10 cellular contexts compared by ENCODE assay signal in genomic region chr19:11848200-11848593, GRCh38. TPM values are rescaled to one million over a fixed set of nuclear protein-coding genes. Genes with fewer than 3 reads are reported as not detected.
DNase-seq lines count a peak whose midpoint lies in the region; FAIRE-seq and TF ChIP-seq lines count a peak whose summit lies in the region.
"Had no signal": no experiment of that assay in that cellular context is flagged by ENCODE, and none has a peak within 500 bp of the region (broad histone marks: within the 10 kb centered on the region; RNA-seq: fewer than 3 reads in every experiment).

No MANE protein-coding gene starts in this region.

- no peaks in the 10 kb centered on the region for H3F3A ChIP-seq in OCI-LY1 (ENCODE audit: insufficient read depth, low read length)

- WGBS in sigmoid colon, 2 donors: 30 to 37% methylated on average over 11 of the region's 11 CpGs

- peak overlapping the region; percentile 68; the same call in 1 of the 2 replicates for H2AFZ ChIP-seq in OCI-LY1 (ENCODE audit: low read length)

- no peaks in the 10 kb centered on the region; the same call in 1 of the 2 replicates for H3K9me3 ChIP-seq in OCI-LY1 (ENCODE audit: low read length)
- H3K9me3 ChIP-seq in sigmoid colon: no peaks in the 10 kb centered on the region

- peak overlapping the region; percentile 73 for H3K4me2 ChIP-seq in OCI-LY1 (ENCODE audit: low read length)

- H3K27ac ChIP-seq in OCI-LY1 (ENCODE audit: low read depth, low read length, poor library complexity, severe bottlenecking) (peak overlapping the region; percentile 75), sigmoid colon (peak overlapping the region; percentile 52 to 81 (median 68))

- no peaks in the 10 kb centered on the region for H3K9me2 ChIP-seq in OCI-LY1 (ENCODE audit: low read depth, low read length)

- intact Hi-C loops in sigmoid colon (cut with DNase I): no loop called here

- H3K27me3 ChIP-seq in OCI-LY1 (ENCODE audit: insufficient read depth, low read length): no peaks in the 10 kb centered on the region; the same call in 1 of the 2 replicates
- H3K27me3 ChIP-seq in sigmoid colon: no peaks in the 10 kb centered on the region

- H3K36me3 ChIP-seq in OCI-LY1 (ENCODE audit: insufficient read depth, low read length): peaks cover 31% of the 10 kb centered on the region
- no peaks in the 10 kb centered on the region for H3K36me3 ChIP-seq in sigmoid colon

- peak overlapping the region; percentile 77 for H3K4me3 ChIP-seq in OCI-LY1 (ENCODE audit: low read depth, low read length, poor library complexity, severe bottlenecking)
- peak overlapping the region; percentile 66 for H3K4me3 ChIP-seq in epithelial cell of proximal tubule (ENCODE audit: low read depth, low read length)
- H3K4me3 ChIP-seq in sigmoid colon: peak overlapping the region; percentile 51 to 68 (median 56)

- H3K9ac ChIP-seq in OCI-LY1 (ENCODE audit: low read length): peak overlapping the region; percentile 36; the same call in 1 of the 2 replicates

- no peaks in the 10 kb centered on the region for H4K20me1 ChIP-seq in OCI-LY1 (ENCODE audit: insufficient read depth, low read length)

- FAIRE-seq in GM19239 (lab: Jason Lieb, UNC): no peak
- FAIRE-seq: endothelial cell of umbilical vein, TTC549 had no signal

- TF ChIP-seq POLR2A in sigmoid colon (IDR thresholded peaks at IDR 0.05): no peak

- peaks cover 16% of the 10 kb centered on the region for H3K4me1 ChIP-seq in OCI-LY1 (ENCODE audit: insufficient read depth, low read length, severe bottlenecking)
- peaks cover 0 to 23% (median 11%) of the 10 kb centered on the region in 4 donors for H3K4me1 ChIP-seq in sigmoid colon

- peak; percentile 5 for DNase-seq in GM03348 (ENCODE audit: low spot score)
- DNase-seq in epithelial cell of proximal tubule (ENCODE audit: low read depth): no peak
- DNase-seq in sigmoid colon: no peak
- no peak for DNase-seq in NCI-H2227 (lab: John Stamatoyannopoulos, UW; ENCODE audit: unreplicated experiment)
- DNase-seq in GM19239 (ENCODE audit: insufficient read length, low spot score): no peak
- no peak for DNase-seq in stimulated activated CD4-positive, alpha-beta T cell treated with anti-CD3 and anti-CD28 coated beads, Interleukin-12 subunit alpha, Interleukin-12 subunit beta, amount 100 ng/mL, for 4 hours
- DNase-seq in D341Med (ENCODE audit: low spot score): no peak

- no peak for TF ChIP-seq CTCF in OCI-LY1 (IDR thresholded peaks at IDR 0.05; ENCODE audit: low read length)
- no peak for TF ChIP-seq CTCF in epithelial cell of proximal tubule (conservative IDR thresholded peaks at IDR 0.05; ENCODE audit: low read depth, low read length)
- no peak for TF ChIP-seq CTCF in sigmoid colon (IDR thresholded peaks at IDR 0.05)

- no peak for TF ChIP-seq EP300 in sigmoid colon (IDR thresholded peaks at IDR 0.05)

- peaks cover 4% of the 10 kb centered on the region; the same call in 1 of the 2 replicates for H3K79me2 ChIP-seq in OCI-LY1 (ENCODE audit: insufficient read depth, low read length)

RNA-seq across cellular contexts. Expression of gene ZNF439, which starts 0.3 kb away (rescaled TPM):
- total RNA-seq in epithelial cell of proximal tubule (2.4 and 3.1 TPM in 2 replicates), sigmoid colon (1 to 10 TPM; 4.8 to 8.6 (median 6.5) TPM)
- 1 to 10 TPM; 2.4 to 5.9 (median 3.9) TPM for polyA plus RNA-seq in sigmoid colon

RNA-seq across cellular contexts. Expression of gene ZNF440, which starts 34.1 kb away (rescaled TPM):
- total RNA-seq in epithelial cell of proximal tubule (2.7 and 2.9 TPM in 2 replicates), sigmoid colon (10 to 100 TPM in 2 of 4 donors, 1 to 10 TPM in 2; 5.6 to 15.0 (median 9.6) TPM)
- 10 to 100 TPM in 1 of 3 donors, 1 to 10 TPM in 2; 7.4 to 13.8 (median 9.0) TPM for polyA plus RNA-seq in sigmoid colon

RNA-seq across cellular contexts. Expression of gene ZNF69, which starts 39.4 kb away (rescaled TPM):
- total RNA-seq in epithelial cell of proximal tubule (11.0 and 15.0 TPM in 2 replicates), sigmoid colon (10 to 100 TPM in 3 of 4 donors, 1 to 10 TPM in 1; 9.2 to 23.2 (median 18.3) TPM)
- polyA plus RNA-seq in sigmoid colon: 1 to 10 TPM; 7.6 to 9.6 (median 7.8) TPM

RNA-seq across cellular contexts. Expression of gene ZNF491, which starts 49.9 kb away (rescaled TPM):
- total RNA-seq in epithelial cell of proximal tubule (0.17 and 0.29 TPM in 2 replicates), sigmoid colon (1 to 10 TPM; 3.6 to 6.1 (median 5.1) TPM)
- 1 to 10 TPM in 1 of 3 donors, under 1 TPM in 2; 0.46 to 1.0 (median 0.60) TPM for polyA plus RNA-seq in sigmoid colon
